Comparison of ENCODE assay signal across 17 cellular contexts in genomic region chr1:96313216-96313615, GRCh38.
DNase-seq lines count a peak whose midpoint lies in the region; ATAC-seq and TF ChIP-seq lines count a peak whose summit lies in the region.
"Had no signal": no experiment of that assay in that cellular context is flagged by ENCODE, and none has a peak within 500 bp of the region (broad histone marks: within the 10 kb centered on the region; RNA-seq: fewer than 3 reads in every experiment).

No MANE protein-coding gene starts in this region.

- no peaks in the 10 kb centered on the region for H3K27me3 ChIP-seq in RWPE2 (ENCODE audit: insufficient read depth, poor library complexity, severe bottlenecking)
- H3K27me3 ChIP-seq: cardiac muscle cell had no signal

- DNase-seq in EH (ENCODE audit: low read depth) (peak; percentile 46), RWPE2 (ENCODE audit: low spot score) (no peak), epithelial cell of esophagus (ENCODE audit: low read depth) (peak; percentile 48), skeletal muscle cell (ENCODE audit: low read depth) (peak; percentile 64), cerebellar nuclear complex (lab: John Stamatoyannopoulos, UW) (no peak), NCI-H1694 treated with DMSO at 0.1 percent for 48 hours (lab: John Stamatoyannopoulos, UW) (no peak)
- DNase-seq: activated gamma-delta T cell treated with Interleukin-2 at 50 U/mL for 16 hours; effector memory CD4-positive, alpha-beta T cell; NCI-H2029; NCI-H526; nephron progenitor cell; PC-9 had no signal

- no peak overlapping the region for H3K4me3 ChIP-seq in RWPE2 (ENCODE audit: severe bottlenecking)
- no peak overlapping the region for H3K4me3 ChIP-seq in epithelial cell of esophagus (ENCODE audit: low read length)
- no peak overlapping the region for H3K4me3 ChIP-seq in skeletal muscle cell (ENCODE audit: low read depth, low read length)
- H3K4me3 ChIP-seq: cardiac muscle cell, PC-9 had no signal

- H3K27ac ChIP-seq in RWPE2 (ENCODE audit: poor library complexity, severe bottlenecking): no peak overlapping the region
- H3K27ac ChIP-seq: C4-2B, cardiac muscle cell, PC-9 had no signal

- H3K36me3 ChIP-seq in RWPE2 (ENCODE audit: low read depth): no peaks in the 10 kb centered on the region; the same call in 1 of the 2 replicates
- H3K36me3 ChIP-seq: cardiac muscle cell had no signal

- peak; percentile 52; the same call in 1 of the 3 replicates for ATAC-seq in RWPE2 (ENCODE audit: low read depth)
- ATAC-seq in GM21528 (IDR thresholded peaks at IDR 0.05; ENCODE audit: low FRiP score, unreplicated experiment): no peak
- no peak for ATAC-seq in HG02840 (IDR thresholded peaks at IDR 0.05; ENCODE audit: low FRiP score, unreplicated experiment)
- ATAC-seq: WTC11 had no signal

- H3K4me1 ChIP-seq in RWPE2 (ENCODE audit: insufficient read depth, poor library complexity, severe bottlenecking): peaks cover 21% of the 10 kb centered on the region

- TF ChIP-seq CTCF in RWPE2 (IDR thresholded peaks at IDR 0.05; ENCODE audit: poor library complexity, severe bottlenecking) (no peak), epithelial cell of esophagus (IDR thresholded peaks at IDR 0.05; ENCODE audit: insufficient read depth, low read depth, low read length, missing control alignments) (no peak)

- H3K9me3 ChIP-seq in RWPE2 (ENCODE audit: severe bottlenecking): no peaks in the 10 kb centered on the region

Comparison
In these comparisons a context has a peak if more than half of its experiments do, and no peak if none do; other contexts are left out.
1. DNase-seq: peak in EH (single experiment), epithelial cell of esophagus (single experiment) and skeletal muscle cell (single experiment); none in RWPE2 (single experiment), cerebellar nuclear complex (0 of 2) and NCI-H1694 treated with DMSO at 0.1 percent for 48 hours (single experiment).